34 cellular contexts compared by ENCODE assay signal in the genomic region with DNA sequence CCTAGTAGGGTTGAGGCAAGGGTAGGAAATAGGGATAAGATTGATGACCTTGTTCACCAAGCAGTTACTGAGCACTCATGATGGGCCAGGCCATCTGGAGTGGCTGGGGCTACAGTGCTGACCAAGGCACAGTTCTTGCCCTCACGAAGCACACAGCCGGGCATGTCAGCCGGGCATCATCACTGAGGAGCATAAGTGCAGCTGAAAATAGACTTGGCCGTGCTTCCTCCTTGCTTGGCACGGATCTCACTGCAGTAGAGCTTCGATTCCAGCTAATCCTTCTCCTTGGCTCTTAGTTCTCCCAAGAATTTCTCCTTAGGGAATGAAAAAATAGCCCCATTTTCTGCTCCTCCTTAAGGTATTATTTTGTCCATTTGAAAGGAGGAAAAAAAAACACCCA.
DNase-seq lines count a peak whose midpoint lies in the region; ATAC-seq and TF ChIP-seq lines count a peak whose summit lies in the region.
"Had no signal": no experiment of that assay in that cellular context is flagged by ENCODE, and none has a peak within 500 bp of the region (broad histone marks: within the 10 kb centered on the region; RNA-seq: fewer than 3 reads in every experiment).

No MANE protein-coding gene starts in this region.

- H3K9me3 ChIP-seq in vagina (no peaks in the 10 kb centered on the region), esophagus squamous epithelium (no peaks in the 10 kb centered on the region)
- H3K9me3 ChIP-seq: SJCRH30, transverse colon had no signal

- intact Hi-C loops in Right ventricle myocardium superior (cut with DNase I), result no loop called here
- intact Hi-C loops in vagina (cut with DNase I), result loop anchor here (5.0 kb wide), 1 partner anchor 511 kb away; no protein-coding TSS in a partner anchor
- intact Hi-C loops in esophagus squamous epithelium (cut with DNase I), result no loop called here

- DNase-seq in DMS53 (lab: John Stamatoyannopoulos, UW), result peak; percentile 61
- no peak for DNase-seq in DMS53 treated with DMSO at 0.1 percent for 48 hours (lab: John Stamatoyannopoulos, UW; ENCODE audit: unreplicated experiment)
- peak; percentile 83 for DNase-seq in Right ventricle myocardium superior
- DNase-seq in pons (ENCODE audit: low spot score), result peak; percentile 19
- no peak for DNase-seq in vagina (ENCODE audit: extremely low spot score in 2 of 2)
- DNase-seq in stimulated activated CD4-positive, alpha-beta T cell treated with anti-CD3 and anti-CD28 coated beads, Interleukin-4, amount 100 ng/mL, for 1 hour, result no peak
- no peak for DNase-seq in esophagus squamous epithelium (lab: John Stamatoyannopoulos, UW)
- DNase-seq: activated CD4-positive, alpha-beta T cell treated with anti-CD3 and anti-CD28 coated beads, Interleukin-2, amount 10 ng/mL, durations not matched to agents 24 days and 14 days; activated effector memory CD4-positive, alpha-beta T cell treated with anti-CD3 and anti-CD28 coated beads, Interleukin-2, amount 50 U/mL, for 16 hours; activated naive CD8-positive, alpha-beta T cell treated with anti-CD3 and anti-CD28 coated beads for 36 hours; activated T-cell treated with anti-CD3 and anti-CD28 coated beads, Interleukin-2, amount 50 U/mL, for 1 hour; COR-L47; dermis blood vessel endothelial cell; DMS79 treated with DMSO at 0.1 percent for 48 hours; foreskin keratinocyte; GF-D8; Kasumi-1; mesenchymal stem cell; NCI-H2107; NCI-H345; retina; SJCRH30; stimulated activated CD4-positive, alpha-beta T cell treated with anti-CD3 and anti-CD28 coated beads, Interleukin-2, amount 100 ng/mL, for 24 hours; stimulated activated CD8-positive, alpha-beta memory T cell treated with anti-CD3 and anti-CD28 coated beads, Interleukin-4, amount 100 ng/mL, for 48 hours; stimulated activated naive CD8-positive, alpha-beta T cell treated with anti-CD3 and anti-CD28 coated beads, Interleukin-15, amount 100 ng/mL, for 72 hours; SW 1271; T-helper 9 cell; transverse colon had no signal

- H3K4me3 ChIP-seq in vagina, result no peak overlapping the region
- H3K4me3 ChIP-seq in esophagus squamous epithelium, result no peak overlapping the region
- H3K4me3 ChIP-seq: cardiac muscle cell, esophagus muscularis mucosa, GM23338, hepatocyte, SJCRH30, transverse colon had no signal

- peak; percentile 98 for ATAC-seq in Right ventricle myocardium superior (ENCODE audit: poor library complexity)
- no peak for ATAC-seq in HG02973 (IDR thresholded peaks at IDR 0.05; ENCODE audit: unreplicated experiment)
- ATAC-seq: foreskin keratinocyte; GM23338; stimulated activated naive CD8-positive, alpha-beta T cell treated with anti-CD3 and anti-CD28 coated beads, Interleukin-15, amount 100 ng/mL, for 72 hours had no signal

- TF ChIP-seq CTCF in vagina (IDR thresholded peaks at IDR 0.05) (no peak), esophagus squamous epithelium (IDR thresholded peaks at IDR 0.05) (no peak)

- H3K4me1 ChIP-seq in vagina (peaks cover 9% of the 10 kb centered on the region), esophagus squamous epithelium (peaks cover 0 to 12% (median 0%) of the 10 kb centered on the region in 3 donors)
- H3K4me1 ChIP-seq: foreskin keratinocyte, SJCRH30, transverse colon had no signal

- no peaks in the 10 kb centered on the region for H3K36me3 ChIP-seq in vagina
- H3K36me3 ChIP-seq in esophagus squamous epithelium, result no peaks in the 10 kb centered on the region
- H3K36me3 ChIP-seq: cardiac muscle cell, esophagus muscularis mucosa, SJCRH30, transverse colon had no signal

- H3K27me3 ChIP-seq in vagina, result no peaks in the 10 kb centered on the region
- H3K27me3 ChIP-seq in esophagus squamous epithelium, result no peaks in the 10 kb centered on the region
- H3K27me3 ChIP-seq: cardiac muscle cell, esophagus muscularis mucosa, foreskin keratinocyte, hepatocyte, SJCRH30, transverse colon had no signal

- H3K27ac ChIP-seq in vagina, result peak overlapping the region; percentile 42
- H3K27ac ChIP-seq in esophagus squamous epithelium, result peak overlapping the region in 2 of 4 donors; percentile 21 to 59
- H3K27ac ChIP-seq: 22Rv1, cardiac muscle cell, esophagus muscularis mucosa, foreskin keratinocyte, hepatocyte, SJCRH30, transverse colon had no signal

- no peak for TF ChIP-seq POLR2A in vagina (IDR thresholded peaks at IDR 0.05)
- no peak for TF ChIP-seq POLR2A in esophagus squamous epithelium (IDR thresholded peaks at IDR 0.05)

- 21 to 31% methylated on average over 6 of the region's 6 CpGs for WGBS in esophagus squamous epithelium, 2 donors

Comparison
In these comparisons a context has a peak if more than half of its experiments do, and no peak if none do; other contexts are left out.
1. DNase-seq: peak in DMS53 (single experiment), Right ventricle myocardium superior (single experiment) and pons (single experiment); none in DMS53 treated with DMSO at 0.1 percent for 48 hours (single experiment), vagina (0 of 2), stimulated activated CD4-positive, alpha-beta T cell treated with anti-CD3 and anti-CD28 coated beads, Interleukin-4, amount 100 ng/mL, for 1 hour (single experiment) and esophagus squamous epithelium (single experiment).